Comparison of ENCODE assay signal across 21 cellular contexts in genomic region chrX:32873786-32874185, GRCh38.
A peak's percentile ranks its signal among the peaks of the same experiment; 100 is the strongest.
DNase-seq lines count a peak whose midpoint lies in the region; ATAC-seq, FAIRE-seq and TF ChIP-seq lines count a peak whose summit lies in the region.
"Had no signal": no experiment of that assay in that cellular context is flagged by ENCODE, and none has a peak within 500 bp of the region (broad histone marks: within the 10 kb centered on the region; RNA-seq: fewer than 3 reads in every experiment).

No MANE protein-coding gene starts in this region.

- H3K4me1 ChIP-seq in astrocyte (ENCODE audit: insufficient read depth, low read length) = no peaks in the 10 kb centered on the region
- peaks cover 21% of the 10 kb centered on the region for H3K4me1 ChIP-seq in psoas muscle
- H3K4me1 ChIP-seq in Caco-2 = no peaks in the 10 kb centered on the region
- H3K4me1 ChIP-seq: A549 had no signal

- TF ChIP-seq CTCF in astrocyte (IDR thresholded peaks at IDR 0.05; ENCODE audit: insufficient read depth, low read depth, low read length) (no peak), psoas muscle (IDR thresholded peaks at IDR 0.05) (no peak), Caco-2 (IDR thresholded peaks at IDR 0.05; ENCODE audit: insufficient read depth in 1 of 2, low read depth in 1 of 2, low read length in 1 of 2, severe bottlenecking in 1 of 2, unreplicated experiment in 1 of 2) (no peak)
- no peak for TF ChIP-seq CTCF in CD4-positive, alpha-beta T cell (IDR thresholded peaks at IDR 0.05)

- DNase-seq in LHCN-M2 (ENCODE audit: low read depth) = peak; percentile 36
- DNase-seq in astrocyte (ENCODE audit: low read depth) = no peak
- DNase-seq in psoas muscle = no peak
- no peak for DNase-seq in Caco-2
- no peak for DNase-seq in CD4-positive, alpha-beta T cell
- DNase-seq: 8988T; C1 segment of cervical spinal cord; CD8-positive, alpha-beta T cell; DMS 273 treated with DMSO at 0.1 percent for 48 hours; DMS79; EL; GDM1; GM23248; H7; HCEC 1CT had no signal

- H3K27ac Mint-ChIP-seq in astrocyte (ENCODE audit: unreplicated experiment) (no peak overlapping the region), Caco-2 (ENCODE audit: unreplicated experiment) (no peak overlapping the region)
- H3K27ac Mint-ChIP-seq in CD4-positive, alpha-beta T cell = no peak overlapping the region
- H3K27ac Mint-ChIP-seq: CD8-positive, alpha-beta T cell had no signal

- no peaks in the 10 kb centered on the region for H3K9me3 ChIP-seq in astrocyte (ENCODE audit: insufficient read depth, low read depth, low read length)
- H3K9me3 ChIP-seq in psoas muscle = no peaks in the 10 kb centered on the region
- no peaks in the 10 kb centered on the region for H3K9me3 ChIP-seq in Caco-2
- no peaks in the 10 kb centered on the region for H3K9me3 ChIP-seq in CD4-positive, alpha-beta T cell (ENCODE audit: control insufficient read depth, low read length)
- H3K9me3 ChIP-seq: A549 had no signal

- H3K27ac ChIP-seq in astrocyte (ENCODE audit: low read depth, low read length) (no peak overlapping the region), psoas muscle (peak overlapping the region; percentile 77)
- H3K27ac ChIP-seq in CD4-positive, alpha-beta T cell (ENCODE audit: low read depth, low read length) = no peak overlapping the region
- H3K27ac ChIP-seq: A549, GM23248 had no signal

- no peaks in the 10 kb centered on the region for H3K27me3 Mint-ChIP-seq in astrocyte (ENCODE audit: low read depth, unreplicated experiment)
- no peaks in the 10 kb centered on the region for H3K27me3 Mint-ChIP-seq in Caco-2 (ENCODE audit: insufficient read depth, unreplicated experiment)
- no peaks in the 10 kb centered on the region for H3K27me3 Mint-ChIP-seq in CD4-positive, alpha-beta T cell

- H3K36me3 Mint-ChIP-seq in astrocyte (ENCODE audit: low read depth, unreplicated experiment) (no peaks in the 10 kb centered on the region), Caco-2 (ENCODE audit: insufficient read depth, unreplicated experiment) (no peaks in the 10 kb centered on the region)
- no peaks in the 10 kb centered on the region for H3K36me3 Mint-ChIP-seq in CD4-positive, alpha-beta T cell (ENCODE audit: low read depth)
- H3K36me3 Mint-ChIP-seq: CD8-positive, alpha-beta T cell had no signal

- ATAC-seq in psoas muscle (no peak), HG03342 (IDR thresholded peaks at IDR 0.05; ENCODE audit: unreplicated experiment) (no peak)
- ATAC-seq in CD4-positive, alpha-beta T cell (ENCODE audit: poor library complexity) = no peak
- ATAC-seq: A549; CD8-positive, alpha-beta T cell; GM12878 had no signal

- no peaks in the 10 kb centered on the region for H3K36me3 ChIP-seq in astrocyte (ENCODE audit: insufficient read depth, low read length)
- H3K36me3 ChIP-seq in psoas muscle (ENCODE audit: insufficient read depth in 1 of 2, low read depth in 1 of 2) = no peaks in the 10 kb centered on the region
- H3K36me3 ChIP-seq in Caco-2 (ENCODE audit: control insufficient read depth, insufficient read depth, low read length) = no peaks in the 10 kb centered on the region

- H3K4me3 ChIP-seq in astrocyte (ENCODE audit: insufficient read depth, low read depth, low read length) (no peak overlapping the region), psoas muscle (no peak overlapping the region), Caco-2 (ENCODE audit: low read depth, low read length) (no peak overlapping the region)
- H3K4me3 ChIP-seq: A549, GM12878, GM23248 had no signal

- BruUV-seq in Caco-2 (replicated peaks; lab: Mats Ljungman, UMichigan) = no TSS peak

- H4K20me1 ChIP-seq in astrocyte (ENCODE audit: insufficient read depth, low read length) = no peaks in the 10 kb centered on the region

- H3K9me3 Mint-ChIP-seq in astrocyte (ENCODE audit: unreplicated experiment) = no peaks in the 10 kb centered on the region
- no peaks in the 10 kb centered on the region for H3K9me3 Mint-ChIP-seq in Caco-2 (ENCODE audit: unreplicated experiment)
- no peaks in the 10 kb centered on the region for H3K9me3 Mint-ChIP-seq in CD4-positive, alpha-beta T cell

- no peaks in the 10 kb centered on the region for H3K79me2 ChIP-seq in astrocyte (ENCODE audit: insufficient read depth, low read length)

- H3K4me1 Mint-ChIP-seq in astrocyte (ENCODE audit: low read depth, unreplicated experiment) (no peaks in the 10 kb centered on the region), Caco-2 (ENCODE audit: low read depth, unreplicated experiment) (no peaks in the 10 kb centered on the region)
- H3K4me1 Mint-ChIP-seq in CD4-positive, alpha-beta T cell (ENCODE audit: low read depth) = no peaks in the 10 kb centered on the region

- H3K4me3 Mint-ChIP-seq in astrocyte (ENCODE audit: unreplicated experiment) (no peak overlapping the region), Caco-2 (ENCODE audit: unreplicated experiment) (no peak overlapping the region)
- no peak overlapping the region for H3K4me3 Mint-ChIP-seq in CD4-positive, alpha-beta T cell
- H3K4me3 Mint-ChIP-seq: CD8-positive, alpha-beta T cell had no signal

- peak; percentile 88 for FAIRE-seq in astrocyte (lab: Jason Lieb, UNC)
- FAIRE-seq: D721Med, GM12878, GM19239, H1 had no signal

- no peak overlapping the region for H3K4me2 ChIP-seq in astrocyte (ENCODE audit: low read length)
- H3K4me2 ChIP-seq: A549 had no signal

- POLR2A ChIA-PET in Caco-2 (lab: Charles Lee) = no interaction called here
- POLR2A ChIA-PET in CD4-positive, alpha-beta T cell (lab: Charles Lee) = no interaction called here

- no peak overlapping the region for H2AFZ ChIP-seq in astrocyte (ENCODE audit: low read depth, low read length)
- H2AFZ ChIP-seq: GM23248 had no signal

- H3K9ac ChIP-seq in astrocyte (ENCODE audit: low read length) = no peak overlapping the region
- H3K9ac ChIP-seq: GM23248 had no signal

- 82 to 91% (median 82%) methylated on average over 2 of the region's 2 CpGs for WGBS in psoas muscle, 3 donors

- intact Hi-C loops in psoas muscle (cut with DNase I) (no loop called here), Caco-2 (cut with micrococcal nuclease; ENCODE audit: unreplicated experiment) (no loop called here)
- intact Hi-C loops in CD4-positive, alpha-beta T cell (cut with DNase I, micrococcal nuclease) = no loop called here

- no peaks in the 10 kb centered on the region for H3K27me3 ChIP-seq in astrocyte (ENCODE audit: insufficient read depth, low read length)
- H3K27me3 ChIP-seq in psoas muscle (ENCODE audit: insufficient read depth in 3 of 3, low read length in 2 of 3) = no peaks in the 10 kb centered on the region
- H3K27me3 ChIP-seq in Caco-2 (replicated peaks; ENCODE audit: control insufficient read depth, insufficient read depth, low read length) = no peaks in the 10 kb centered on the region
- H3K27me3 ChIP-seq in CD4-positive, alpha-beta T cell (ENCODE audit: control insufficient read depth, insufficient read depth, low read length) = no peaks in the 10 kb centered on the region

- CTCF ChIA-PET in Caco-2 (lab: Charles Lee) = no interaction called here
- CTCF ChIA-PET in CD4-positive, alpha-beta T cell (lab: Charles Lee) = no interaction called here
